In the genomic region with DNA sequence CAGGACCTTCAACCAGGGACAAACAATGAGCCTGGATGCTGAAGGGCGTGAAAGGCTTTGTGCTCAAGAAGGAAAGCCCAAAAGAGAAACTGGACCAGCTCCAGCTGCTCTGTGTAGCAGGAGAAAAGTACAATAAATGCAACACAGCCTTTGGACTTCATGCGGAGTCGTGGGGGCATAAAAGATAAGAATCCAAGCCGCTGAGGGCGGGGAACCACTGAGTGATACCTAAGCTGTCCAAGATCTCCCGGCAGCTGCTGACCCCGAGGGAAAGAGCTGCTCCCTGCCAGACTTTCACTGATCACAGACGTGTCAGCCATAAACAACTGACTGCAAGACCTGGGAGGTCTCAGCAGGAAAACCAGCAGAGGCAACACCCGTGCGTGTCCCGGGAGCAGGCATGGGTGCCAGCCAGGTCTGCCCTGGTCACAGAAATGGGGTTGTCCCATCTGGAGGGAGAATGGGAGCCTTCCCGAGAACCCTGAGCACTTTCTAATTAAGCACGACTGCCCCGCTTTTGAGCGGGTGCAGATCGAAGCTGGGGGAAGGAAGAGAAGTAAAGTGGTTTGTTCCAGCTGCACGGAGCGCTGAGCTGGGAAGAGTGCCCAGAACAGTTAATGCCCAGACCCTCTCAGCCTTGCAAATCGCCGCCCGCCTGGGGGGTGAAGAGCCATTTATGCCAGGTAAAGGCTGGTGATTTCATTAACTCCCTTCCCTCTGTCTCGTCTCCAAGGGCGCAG, we compare ENCODE assay signal across 7 cellular contexts.
DNase-seq lines count a peak whose midpoint lies in the region; ATAC-seq and TF ChIP-seq lines count a peak whose summit lies in the region.

No MANE protein-coding gene starts in this region.

- in situ Hi-C loops in transverse colon (cut with MboI; ENCODE audit: low pct_ligation_motif_present in 1 of 4, low pct_unique_long_range_greater_than_20kb in 1 of 4, low sequenced_read_pairs in 3 of 4): no loop called here

- TF ChIP-seq CTCF in SK-N-SH (IDR thresholded peaks at IDR 0.05): no peak
- TF ChIP-seq CTCF in transverse colon (IDR thresholded peaks at IDR 0.05): no peak

- H3K4me1 Mint-ChIP-seq in natural killer cell treated with Interleukin-12 subunit alpha and Interleukin-12 subunit beta and Interleukin-15 and Interleukin-18, amount 100 ng/mL, for 72 hours (ENCODE audit: low read depth in 2 of 2): peaks cover 0 to 23% of the 10 kb centered on the region in 2 donors

- no peaks in the 10 kb centered on the region for H3K9me3 Mint-ChIP-seq in natural killer cell treated with Interleukin-12 subunit alpha and Interleukin-12 subunit beta and Interleukin-15 and Interleukin-18, amount 100 ng/mL, for 72 hours

- H3K4me3 ChIP-seq in SK-N-SH (ENCODE audit: low read depth in 2 of 2, low read length in 1 of 2) (peak overlapping the region; percentile 31 to 47), transverse colon (peak overlapping the region in 3 of 4 donors; percentile 16 to 23 (median 23))

- peaks cover 19 to 24% of the 10 kb centered on the region in 2 donors for H3K27me3 Mint-ChIP-seq in natural killer cell treated with Interleukin-12 subunit alpha and Interleukin-12 subunit beta and Interleukin-15 and Interleukin-18, amount 100 ng/mL, for 72 hours

- no peaks in the 10 kb centered on the region for H4K20me1 ChIP-seq in SK-N-SH (ENCODE audit: insufficient read depth)

- no peak overlapping the region for H3K9ac ChIP-seq in SK-N-SH

- peak in 1 of 2 experiments; percentile 57; a peak in 2 of 4 replicates for TF ChIP-seq EP300 in SK-N-SH (IDR thresholded peaks at IDR 0.05; ENCODE audit: borderline replicate concordance in 1 of 2, low read depth in 1 of 2, low read length in 1 of 2)
- no peak for TF ChIP-seq EP300 in transverse colon (IDR thresholded peaks at IDR 0.05; ENCODE audit: low read depth)

- CTCF ChIA-PET in SK-N-SH (lab: Yijun Ruan, JAX): interaction anchor here (0.7 to 4.1 kb wide), 13 partner anchors 15 to 450 kb away, joined by 3 to 30 read pairs (median 4); no protein-coding TSS in a partner anchor

- no peak overlapping the region for H3K4me3 Mint-ChIP-seq in natural killer cell treated with Interleukin-12 subunit alpha and Interleukin-12 subunit beta and Interleukin-15 and Interleukin-18, amount 100 ng/mL, for 72 hours

- 17% methylated on average over 18 of the region's 23 CpGs for WGBS in SK-N-SH (ENCODE audit: low lambda C conversion rate)
- WGBS in transverse colon (ENCODE audit: low coverage in 1 of 2), 2 donors: 0 to 4% methylated on average over 1 to 23 of the region's 23 CpGs

- POLR2A ChIA-PET in SK-N-SH (lab: Yijun Ruan, JAX): interaction anchor here (0.9 to 1.6 kb wide), 7 partner anchors 10 to 219 kb away, joined by 3 to 7 read pairs (median 4); a partner anchor contains a TSS

- H3K9me2 ChIP-seq in SK-N-SH: no peaks in the 10 kb centered on the region

- no peak for TF ChIP-seq POLR2A in transverse colon (IDR thresholded peaks at IDR 0.05)

- H3K27ac Mint-ChIP-seq in natural killer cell treated with Interleukin-12 subunit alpha and Interleukin-12 subunit beta and Interleukin-15 and Interleukin-18, amount 100 ng/mL, for 72 hours: no peak overlapping the region

- no peaks in the 10 kb centered on the region for H3K36me3 Mint-ChIP-seq in natural killer cell treated with Interleukin-12 subunit alpha and Interleukin-12 subunit beta and Interleukin-15 and Interleukin-18, amount 100 ng/mL, for 72 hours

- H3K27ac ChIP-seq in SK-N-SH (ENCODE audit: low read depth in 2 of 2, low read length in 1 of 2): peak overlapping the region in 1 of 2 experiments; percentile 99; a peak in 2 of 4 replicates
- H3K27ac ChIP-seq in transverse colon: peak overlapping the region; percentile 5 to 66 (median 36)

- H3K9me3 ChIP-seq in SK-N-SH: no peaks in the 10 kb centered on the region
- H3K9me3 ChIP-seq in transverse colon: no peaks in the 10 kb centered on the region

- H2AFZ ChIP-seq in SK-N-SH (ENCODE audit: low read depth): 0 out of 2 replicates have a peak overlapping the region, but pooled peaks have one; percentile 17

- intact Hi-C loops in transverse colon (cut with DNase I; ENCODE audit: low total_unique reads): no loop called here

- H3K36me3 ChIP-seq in SK-N-SH (replicated peaks in 1 of 2; ENCODE audit: control insufficient read depth in 1 of 2, insufficient read depth in 2 of 2, low read length in 1 of 2) (no peaks in the 10 kb centered on the region), transverse colon (no peaks in the 10 kb centered on the region)

- H3F3A ChIP-seq in SK-N-SH (replicated peaks; ENCODE audit: insufficient read depth): no peaks in the 10 kb centered on the region

- H3K4me1 ChIP-seq in SK-N-SH (ENCODE audit: control insufficient read depth in 1 of 2, insufficient read depth in 2 of 2, low read depth in 1 of 2, low read length in 1 of 2) (peaks cover 0 to 67% of the 10 kb centered on the region in 2 experiments; a peak in 3 of 4 replicates), transverse colon (peaks cover 8 to 41% (median 31%) of the 10 kb centered on the region in 4 donors)

- H3K4me2 ChIP-seq in SK-N-SH: peak overlapping the region; percentile 90

- peak; percentile 11; the same call in 1 of the 2 replicates for TF ChIP-seq RAD21 in SK-N-SH (IDR thresholded peaks at IDR 0.05; ENCODE audit: low read length)

- H3K79me2 ChIP-seq in SK-N-SH (ENCODE audit: insufficient read depth): no peaks in the 10 kb centered on the region

- DNase-seq in NCI-H1092 (lab: John Stamatoyannopoulos, UW) (peak; percentile 98), SK-N-SH (peak; percentile 74), inferior parietal cortex (ENCODE audit: extremely low spot score) (peak; percentile 13), transverse colon (peak; percentile 75), NOMO-1 treated with dmso at 0.1 percent for 144 hours (lab: John Stamatoyannopoulos, UW; ENCODE audit: unreplicated experiment) (no peak)
- DNase-seq in natural killer cell treated with Interleukin-12 subunit alpha and Interleukin-12 subunit beta and Interleukin-15 and Interleukin-18, amount 100 ng/mL, for 72 hours (ENCODE audit: low spot score): no peak

- no peak for ATAC-seq in HG03139 (IDR thresholded peaks at IDR 0.05; ENCODE audit: unreplicated experiment)
- no peak for ATAC-seq in natural killer cell treated with Interleukin-12 subunit alpha and Interleukin-12 subunit beta and Interleukin-15 and Interleukin-18, amount 100 ng/mL, for 72 hours

- H3K27me3 ChIP-seq in SK-N-SH (ENCODE audit: insufficient read depth): no peaks in the 10 kb centered on the region
- H3K27me3 ChIP-seq in transverse colon: no peaks in the 10 kb centered on the region

TF ChIP-seq in SK-N-SH, 30 proteins besides CTCF, POLR2A, EP300 and RAD21:
- TF ChIP-seq POLR2AphosphoS5 (IDR thresholded peaks at IDR 0.05; ENCODE audit: low read depth, low read length): no peak
- no peak for TF ChIP-seq SIN3A (IDR thresholded peaks at IDR 0.05; ENCODE audit: borderline replicate concordance, low read depth, low read length)
- TF ChIP-seq CHD2 (IDR thresholded peaks at IDR 0.05; ENCODE audit: low read length, partially characterized antibody): peak; percentile 40
- TF ChIP-seq, protein P1, sequence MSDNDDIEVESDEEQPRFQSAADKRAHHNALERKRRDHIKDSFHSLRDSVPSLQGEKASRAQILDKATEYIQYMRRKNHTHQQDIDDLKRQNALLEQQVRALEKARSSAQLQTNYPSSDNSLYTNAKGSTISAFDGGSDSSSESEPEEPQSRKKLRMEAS (IDR thresholded peaks at IDR 0.05; ENCODE audit: low read depth): no peak
- TF ChIP-seq GATA2 (CRISPR knock-in tag; IDR thresholded peaks at IDR 0.05): peak; percentile 59
- TF ChIP-seq RXRA (IDR thresholded peaks at IDR 0.05; ENCODE audit: borderline replicate concordance, low read depth): no peak
- TF ChIP-seq RFX5 (IDR thresholded peaks at IDR 0.05; ENCODE audit: low read length): 0 out of 2 replicates have a peak, but pooled peaks have one; percentile 30
- TF ChIP-seq MXI1 (IDR thresholded peaks at IDR 0.05; ENCODE audit: low read depth, low read length): peak; percentile 25; the same call in 1 of the 2 replicates
TF ChIP-seq in SK-N-SH: peak in this region for 4.

Comparison
In these comparisons a context has a peak if more than half of its experiments do, and no peak if none do; other contexts are left out.
1. DNase-seq: peak in NCI-H1092 (single experiment), SK-N-SH (single experiment), inferior parietal cortex (single experiment) and transverse colon (single experiment); none in NOMO-1 treated with dmso at 0.1 percent for 144 hours (single experiment) and natural killer cell treated with Interleukin-12 subunit alpha and Interleukin-12 subunit beta and Interleukin-15 and Interleukin-18, amount 100 ng/mL, for 72 hours (single experiment).